8 cellular contexts compared by ENCODE assay signal in genomic region chr5:218457-219289, GRCh38. TPM values are rescaled to one million over a fixed set of nuclear protein-coding genes. Genes with fewer than 3 reads are reported as not detected.
DNase-seq lines count a peak whose midpoint lies in the region; ATAC-seq and TF ChIP-seq lines count a peak whose summit lies in the region.

No MANE protein-coding gene starts in this region.

- peaks cover 76% of the 10 kb centered on the region for H3K79me2 ChIP-seq in smooth muscle cell (ENCODE audit: low read depth)

- peak overlapping the region; percentile 89 for H3K9ac ChIP-seq in smooth muscle cell (ENCODE audit: low read depth)

- H2AFZ ChIP-seq in smooth muscle cell (ENCODE audit: low read depth): peak overlapping the region; percentile 15

- peaks cover 76% of the 10 kb centered on the region for H4K20me1 ChIP-seq in smooth muscle cell (ENCODE audit: low read depth)

- TF ChIP-seq POLR2A in Peyer's patch (IDR thresholded peaks at IDR 0.05): no peak
- peak in 1 of 3 donors; percentile 15 for TF ChIP-seq POLR2A in body of pancreas (IDR thresholded peaks at IDR 0.05)

- no peak for DNase-seq in AG04450 (ENCODE audit: low read depth, low spot score)
- peak; percentile 47 to 72 (median 66) for DNase-seq in Peyer's patch
- DNase-seq in body of pancreas: peak; percentile 47 to 61 (median 52)
- DNase-seq in islet precursor cell: peak; percentile 74
- DNase-seq in smooth muscle cell (lab: John Stamatoyannopoulos, UW; ENCODE audit: unreplicated experiment): no peak
- DNase-seq in A172 (ENCODE audit: low spot score): no peak

- TF ChIP-seq CTCF in AG04450 (IDR thresholded peaks at IDR 0.05; ENCODE audit: low read depth, low read length) (no peak), Peyer's patch (IDR thresholded peaks at IDR 0.05) (peak in 2 of 6 experiments; percentile 5 to 14), body of pancreas (IDR thresholded peaks at IDR 0.05) (peak in 1 of 7 experiments; percentile 9), smooth muscle cell (IDR thresholded peaks at IDR 0.05; ENCODE audit: borderline replicate concordance, insufficient read depth, poor library complexity, severe bottlenecking) (no peak)

- peaks cover 0 to 31% (median 5%) of the 10 kb centered on the region in 4 donors for H3K4me1 ChIP-seq in Peyer's patch
- H3K4me1 ChIP-seq in body of pancreas: peaks cover 27% of the 10 kb centered on the region
- peaks cover 16% of the 10 kb centered on the region for H3K4me1 ChIP-seq in smooth muscle cell (ENCODE audit: low read depth)

- H3K9me3 ChIP-seq in AG04450 (ENCODE audit: control insufficient read depth, insufficient read depth, low read length) (no peaks in the 10 kb centered on the region; the same call in 1 of the 2 replicates), Peyer's patch (no peaks in the 10 kb centered on the region), body of pancreas (no peaks in the 10 kb centered on the region), smooth muscle cell (replicated peaks; ENCODE audit: low read depth) (no peaks in the 10 kb centered on the region)

- H3K36me3 ChIP-seq in Peyer's patch (no peaks in the 10 kb centered on the region), body of pancreas (replicated peaks in 1 of 2; ENCODE audit: insufficient read depth in 1 of 2, low read depth in 2 of 2) (no peaks in the 10 kb centered on the region), smooth muscle cell (ENCODE audit: low read depth) (no peaks in the 10 kb centered on the region)

- POLR2A ChIA-PET in AG04450 (lab: Yijun Ruan, JAX): interaction anchor here (0.5 to 1.0 kb wide), 4 partner anchors 9 to 106 kb away, joined by 3 to 6 read pairs (median 4); no protein-coding TSS in a partner anchor

- 0 to 1% methylated on average over 9 to 49 of the region's 73 CpGs for WGBS in body of pancreas, 2 donors
- under 1% methylated on average over 57 of the region's 73 CpGs for WGBS in smooth muscle cell (ENCODE audit: low lambda C conversion rate)

- H3K27ac ChIP-seq in AG04450 (ENCODE audit: low read depth, low read length) (peak overlapping the region; percentile 39), Peyer's patch (peak overlapping the region; percentile 95), body of pancreas (peak overlapping the region; percentile 82 to 92 (median 85)), smooth muscle cell (ENCODE audit: low read depth) (no peak overlapping the region)

- H3K4me3 ChIP-seq in AG04450 (ENCODE audit: low read depth, low read length) (peak overlapping the region; percentile 86), Peyer's patch (peak overlapping the region; percentile 79 to 97 (median 88)), body of pancreas (peak overlapping the region; percentile 98 to 100), smooth muscle cell (peak overlapping the region; percentile 99)

- H3F3A ChIP-seq in smooth muscle cell (ENCODE audit: low read depth): no peaks in the 10 kb centered on the region

- CTCF ChIA-PET in AG04450 (lab: Charles Lee): interaction anchor here (0.6 to 1.6 kb wide), 5 partner anchors 17 to 228 kb away, joined by 3 to 8 read pairs (median 6); no protein-coding TSS in a partner anchor

- H3K4me2 ChIP-seq in smooth muscle cell: peak overlapping the region; percentile 97

- intact Hi-C loops in body of pancreas (cut with DNase I): no loop called here

- H3K27me3 ChIP-seq in AG04450 (ENCODE audit: control insufficient read depth, insufficient read depth, low read length) (no peaks in the 10 kb centered on the region), Peyer's patch (no peaks in the 10 kb centered on the region), body of pancreas (no peaks in the 10 kb centered on the region), smooth muscle cell (ENCODE audit: low read depth) (no peaks in the 10 kb centered on the region)

- ATAC-seq in GM18858 (IDR thresholded peaks at IDR 0.05; ENCODE audit: unreplicated experiment) (peak; percentile 12), HG03095 (IDR thresholded peaks at IDR 0.05; ENCODE audit: unreplicated experiment) (peak; percentile 20), body of pancreas (peak; percentile 51)

RNA-seq across cellular contexts. Expression of gene SDHA, which starts 0.6 kb away (rescaled TPM):
- polyA plus RNA-seq in AG04450 (2011; rRNA removed) (116 and 122 TPM in 2 replicates), smooth muscle cell (120 and 130 TPM in 2 replicates)
- polyA minus RNA-seq in AG04450 (2011; rRNA and poly(A)+ RNA removed): 148 and 208 TPM in 2 replicates
- total RNA-seq in Peyer's patch (100 to 1,000 TPM in 3 of 4 donors, 10 to 100 TPM in 1; 94.9 to 253 (median 207) TPM), body of pancreas (10 to 100 TPM; 62.8 to 75.5 TPM), smooth muscle cell (59.7 and 68.7 TPM in 2 replicates)
- 89.1 and 106 TPM in 2 replicates for total RNA-seq in A172 (2014; rRNA removed; shearing (Covaris generic))

RNA-seq across cellular contexts. Expression of gene CCDC127, which starts 0.7 kb away (rescaled TPM):
- 6.3 and 6.6 TPM in 2 replicates for polyA plus RNA-seq in AG04450 (2011; rRNA removed)
- polyA minus RNA-seq in AG04450 (2011; rRNA and poly(A)+ RNA removed): 6.9 and 7.6 TPM in 2 replicates
- total RNA-seq in Peyer's patch: 1 to 10 TPM; 4.1 to 9.0 (median 7.2) TPM
- 1 to 10 TPM; 3.9 to 4.0 TPM for total RNA-seq in body of pancreas
- total RNA-seq in smooth muscle cell: 2.8 and 3.2 TPM in 2 replicates
- polyA plus RNA-seq in smooth muscle cell: 8.6 and 9.0 TPM in 2 replicates
- 6.2 and 6.3 TPM in 2 replicates for total RNA-seq in A172 (2014; rRNA removed; shearing (Covaris generic))

RNA-seq across cellular contexts. Expression of gene LRRC14B, which starts 27.4 kb away (rescaled TPM):
- polyA plus RNA-seq in AG04450 (2011; rRNA removed): not detected in 2 replicates
- not detected in 2 replicates for polyA minus RNA-seq in AG04450 (2011; rRNA and poly(A)+ RNA removed)
- total RNA-seq in Peyer's patch: not detected
- total RNA-seq in body of pancreas: not detected
- 0.22 TPM in 1 of 2 replicates, not detected in the other for total RNA-seq in smooth muscle cell
- polyA plus RNA-seq in smooth muscle cell: 0.11 TPM in 1 of 2 replicates, not detected in the other
- total RNA-seq in A172 (2014; rRNA removed; shearing (Covaris generic)): not detected in 2 replicates

RNA-seq across cellular contexts. Expression of gene PDCD6, which starts 52.8 kb away (rescaled TPM):
- 181 and 191 TPM in 2 replicates for polyA plus RNA-seq in AG04450 (2011; rRNA removed)
- 96.9 and 101 TPM in 2 replicates for polyA minus RNA-seq in AG04450 (2011; rRNA and poly(A)+ RNA removed)
- total RNA-seq in Peyer's patch: 100 to 1,000 TPM in 2 of 4 donors, 10 to 100 TPM in 2; 75.9 to 114 (median 96.0) TPM
- 10 to 100 TPM; 43.1 to 49.4 TPM for total RNA-seq in body of pancreas
- total RNA-seq in smooth muscle cell: 96.2 and 142 TPM in 2 replicates
- polyA plus RNA-seq in smooth muscle cell: 148 and 166 TPM in 2 replicates
- 98.6 and 117 TPM in 2 replicates for total RNA-seq in A172 (2014; rRNA removed; shearing (Covaris generic))

Comparison
In these comparisons a context has a peak if more than half of its experiments do, and no peak if none do; other contexts are left out.
1. DNase-seq: peak in Peyer's patch (3 of 3), body of pancreas (4 of 4) and islet precursor cell (single experiment); none in AG04450 (single experiment), smooth muscle cell (single experiment) and A172 (single experiment).
2. Peak in every context shown above with its lines, with median percentiles within 50 percentile points of each other: H3K4me3 ChIP-seq and ATAC-seq.